Comparison of ENCODE assay signal across 8 cellular contexts in the genomic region with DNA sequence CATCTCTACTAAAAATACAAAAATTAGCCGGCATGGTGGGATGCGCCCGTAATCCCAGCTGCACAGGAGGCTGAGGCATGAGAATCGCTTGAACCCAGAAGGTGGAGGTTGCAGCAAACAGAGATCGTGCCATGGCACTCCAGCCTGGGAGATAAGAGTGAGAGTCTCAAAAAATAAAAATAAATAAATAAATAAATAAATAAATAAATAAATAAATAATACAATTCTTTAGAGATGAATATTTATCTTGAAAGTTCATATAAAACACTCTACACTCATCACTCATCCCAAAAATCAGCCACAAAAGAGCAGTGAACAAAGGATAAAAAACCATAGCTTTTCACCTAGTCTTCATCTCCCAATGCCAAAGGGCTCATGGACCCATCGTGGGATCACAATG.
"Had no signal": no experiment of that assay in that cellular context is flagged by ENCODE, and none has a peak within 500 bp of the region (broad histone marks: within the 10 kb centered on the region; RNA-seq: fewer than 3 reads in every experiment).

No MANE protein-coding gene starts in this region.

- DNase-seq: GDM1, GF-D8 had no signal

- FAIRE-seq: G401.6, GM12878, GM12891, GM12892, GM18507, GM19239 had no signal

- H3K4me3 ChIP-seq: GM12878 had no signal

- ATAC-seq: GM12878 had no signal
